Comparison of ENCODE assay signal across 12 cellular contexts in the genomic region with DNA sequence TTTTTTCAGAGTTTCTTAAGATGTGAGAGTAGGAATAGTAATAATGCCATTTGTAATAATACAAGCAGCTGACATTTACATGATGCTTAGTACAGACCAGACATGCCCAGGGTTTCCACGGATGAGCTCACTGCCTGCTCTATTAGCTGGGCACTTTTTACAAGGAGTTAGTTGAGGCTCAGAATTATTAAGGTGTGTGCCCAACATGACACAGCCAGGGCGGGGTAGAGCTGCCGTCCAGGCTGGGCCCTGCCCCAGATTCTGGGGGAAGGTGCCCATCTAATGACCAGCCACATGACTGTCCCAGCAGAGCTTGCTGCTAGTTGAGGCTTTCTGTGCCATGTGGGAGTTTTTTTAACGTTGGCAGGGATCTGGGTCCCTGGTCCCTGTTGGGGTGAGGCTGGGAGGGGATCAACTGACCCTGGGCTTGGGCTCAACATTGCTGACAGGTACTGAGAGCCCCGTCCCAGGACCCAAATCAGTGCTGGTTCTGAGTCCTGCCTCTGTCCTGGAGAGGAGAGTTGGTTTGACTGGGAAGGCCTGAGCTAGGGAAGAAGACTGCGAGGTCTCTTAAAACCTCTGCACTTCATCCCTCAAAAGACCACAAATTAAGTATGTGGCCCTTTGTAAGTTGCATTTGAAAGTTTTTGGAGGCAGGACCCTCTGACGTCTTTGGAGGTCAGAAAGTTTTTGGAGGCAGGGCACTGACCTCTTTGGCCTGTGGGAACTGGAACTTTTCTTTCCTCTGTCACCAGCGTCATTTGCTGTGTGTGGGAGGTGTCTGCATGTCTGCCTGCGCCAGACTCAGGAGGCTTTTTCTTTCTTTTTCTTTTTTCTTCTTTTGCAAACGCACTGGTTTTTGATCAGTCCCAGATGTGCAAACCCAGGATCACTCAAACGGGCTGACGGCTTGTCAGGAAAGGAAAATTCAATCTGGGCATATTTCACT. TPM values are rescaled to one million over a fixed set of nuclear protein-coding genes. Genes with fewer than 3 reads are reported as not detected.
DNase-seq lines count a peak whose midpoint lies in the region; ATAC-seq and TF ChIP-seq lines count a peak whose summit lies in the region.
"Had no signal": no experiment of that assay in that cellular context is flagged by ENCODE, and none has a peak within 500 bp of the region (broad histone marks: within the 10 kb centered on the region; RNA-seq: fewer than 3 reads in every experiment).

No MANE protein-coding gene starts in this region.

- DNase-seq in ascending aorta (ENCODE audit: low spot score in 2 of 2) (no peak), fibroblast of peridontal ligament (ENCODE audit: extremely low read depth) (peak; percentile 80), type B pancreatic cell (ENCODE audit: extremely low spot score, unreplicated experiment) (no peak), middle frontal gyrus (ENCODE audit: extremely low spot score, low spot score) (no peak)
- no peak for DNase-seq in activated effector memory CD4-positive, alpha-beta T cell treated with anti-CD3 and anti-CD28 coated beads, Interleukin-2, amount 50 U/mL, for 16 hours
- DNase-seq: activated CD4-positive, alpha-beta T cell treated with anti-CD3 and anti-CD28 coated beads, Interleukin-2, amount 10 ng/mL, durations not matched to agents 24 days and 14 days; cerebellar nuclear complex; GOT3; stimulated activated CD4-positive, alpha-beta T cell treated with anti-CD3 and anti-CD28 coated beads, Interleukin-12 subunit alpha, Interleukin-12 subunit beta, amount 100 ng/mL, for 4 hours; T-cell had no signal

- ATAC-seq in HG03457 (IDR thresholded peaks at IDR 0.05; ENCODE audit: unreplicated experiment) = no peak
- ATAC-seq: T-cell had no signal

- H3K4me1 ChIP-seq in ascending aorta = peaks cover 4 to 11% of the 10 kb centered on the region in 2 donors
- peaks cover 75 to 81% of the 10 kb centered on the region in 2 experiments for H3K4me1 ChIP-seq in neutrophil (ENCODE audit: control insufficient read depth in 1 of 2, insufficient read depth in 1 of 2, low read depth in 1 of 2, low read length in 1 of 2)

- H3K27me3 ChIP-seq in ascending aorta (no peaks in the 10 kb centered on the region), neutrophil (peaks cover 8% of the 10 kb centered on the region)

- peaks cover 17% of the 10 kb centered on the region for H3K27me3 Mint-ChIP-seq in type B pancreatic cell

- H3K27ac Mint-ChIP-seq in type B pancreatic cell = no peak overlapping the region
- H3K27ac Mint-ChIP-seq: activated CD4-positive, alpha-beta T cell treated with anti-CD3 and anti-CD28 coated beads, Interleukin-2, amount 10 ng/mL, durations not matched to agents 24 days and 14 days; T-cell had no signal

- H3K9me3 ChIP-seq in ascending aorta = no peaks in the 10 kb centered on the region
- H3K9me3 ChIP-seq in neutrophil = no peaks in the 10 kb centered on the region

- H3K4me3 ChIP-seq in ascending aorta = peak overlapping the region in 1 of 2 donors; percentile 67
- peak overlapping the region; percentile 75 to 81 for H3K4me3 ChIP-seq in neutrophil (ENCODE audit: low read depth in 1 of 2, low read length in 1 of 2)

- H3K36me3 Mint-ChIP-seq in type B pancreatic cell = no peaks in the 10 kb centered on the region
- H3K36me3 Mint-ChIP-seq: T-cell had no signal

- TF ChIP-seq CTCF in ascending aorta (IDR thresholded peaks at IDR 0.05) (no peak), neutrophil (IDR thresholded peaks at IDR 0.05) (no peak), type B pancreatic cell (conservative IDR thresholded peaks at IDR 0.05) (no peak)

- peaks cover 28% of the 10 kb centered on the region for H3K4me1 Mint-ChIP-seq in type B pancreatic cell (ENCODE audit: unreplicated experiment)

- H3K27ac ChIP-seq in ascending aorta = peak overlapping the region; percentile 46 to 59
- peak overlapping the region; percentile 67 for H3K27ac ChIP-seq in neutrophil

- intact Hi-C loops in ascending aorta (cut with DNase I) = no loop called here

- H3K4me3 Mint-ChIP-seq in type B pancreatic cell = peak overlapping the region; percentile 92
- H3K4me3 Mint-ChIP-seq: activated CD4-positive, alpha-beta T cell treated with anti-CD3 and anti-CD28 coated beads, Interleukin-2, amount 10 ng/mL, durations not matched to agents 24 days and 14 days had no signal

- H3K36me3 ChIP-seq in ascending aorta = no peaks in the 10 kb centered on the region
- peaks cover 30% of the 10 kb centered on the region for H3K36me3 ChIP-seq in neutrophil

- H3K9me3 Mint-ChIP-seq in type B pancreatic cell = no peaks in the 10 kb centered on the region
- H3K9me3 Mint-ChIP-seq: activated CD4-positive, alpha-beta T cell treated with anti-CD3 and anti-CD28 coated beads, Interleukin-2, amount 10 ng/mL, durations not matched to agents 24 days and 14 days; T-cell had no signal

RNA-seq across cellular contexts. Expression of a gene that starts 2.2 kb away (rescaled TPM):
- total RNA-seq in ascending aorta = 204 TPM
- total RNA-seq in type B pancreatic cell (ENCODE audit: low replicate concordance) = 17.8 and 57.2 TPM in 2 replicates
